Comparison of ENCODE assay signal across 8 cellular contexts in the genomic region with DNA sequence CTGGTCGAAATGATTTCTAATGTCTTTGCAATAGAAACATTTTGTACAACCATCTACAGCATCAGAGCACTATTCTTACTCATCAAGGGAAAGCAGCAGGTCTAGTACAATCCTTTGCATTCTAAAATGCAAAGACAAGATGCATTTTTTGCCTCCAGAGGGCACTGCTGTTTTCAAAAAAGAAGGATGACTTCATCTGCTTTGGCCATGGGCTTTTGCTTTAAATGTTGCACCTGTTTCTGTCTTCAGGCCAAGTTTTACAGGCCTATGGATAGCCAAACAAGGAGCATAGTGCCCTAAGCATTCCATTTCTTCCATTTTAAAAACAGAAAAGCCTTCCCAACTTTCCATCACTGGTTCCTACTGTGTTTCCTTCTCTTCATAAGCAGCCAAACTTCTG. TPM values are rescaled to one million over a fixed set of nuclear protein-coding genes. Genes with fewer than 3 reads are reported as not detected.
DNase-seq lines count a peak whose midpoint lies in the region; ATAC-seq and TF ChIP-seq lines count a peak whose summit lies in the region.

No MANE protein-coding gene starts in this region.

- ATAC-seq in omental fat pad (ENCODE audit: low FRiP score) (peak; percentile 38), GM18511 (IDR thresholded peaks at IDR 0.05; ENCODE audit: unreplicated experiment) (no peak), HG02763 (IDR thresholded peaks at IDR 0.05; ENCODE audit: unreplicated experiment) (no peak)

- DNase-seq in DMS153 (lab: John Stamatoyannopoulos, UW) = peak; percentile 36
- DNase-seq in NCI-H226 = peak; percentile 37
- peak; percentile 54 to 62 for DNase-seq in activated CD4-positive, alpha-beta T cell treated with anti-CD3 and anti-CD28 coated beads, Interleukin-2, amount 50 U/mL, for 4 hours
- DNase-seq in epithelial cell of esophagus (ENCODE audit: low read depth) = peak; percentile 78
- no peak for DNase-seq in omental fat pad (ENCODE audit: low spot score)

- H3K27ac ChIP-seq in HEK293 (ENCODE audit: extremely low read depth, low read depth, low read length) = no peak overlapping the region

- H3K4me1 ChIP-seq in HEK293 (ENCODE audit: control insufficient read depth, insufficient read depth, low read length) = no peaks in the 10 kb centered on the region

- POLR2A ChIA-PET in HEK293 (lab: Yijun Ruan, JAX) = interaction anchor here (1.8 kb wide), 1 partner anchor 46 kb away, joined by 7 read pairs; the partner anchor contains the start of gene KPNA1

- H3K4me3 ChIP-seq in HEK293 (ENCODE audit: low read depth, low read length) = no peak overlapping the region
- no peak overlapping the region for H3K4me3 ChIP-seq in epithelial cell of esophagus (ENCODE audit: low read length)

- TF ChIP-seq CTCF in HEK293 (tag by site-specific recombination; IDR thresholded peaks at IDR 0.05) (no peak), epithelial cell of esophagus (IDR thresholded peaks at IDR 0.05; ENCODE audit: insufficient read depth, low read depth, low read length, missing control alignments) (peak; percentile 66), omental fat pad (IDR thresholded peaks at IDR 0.05) (no peak)

- peaks cover 0 to 4% of the 10 kb centered on the region in 2 experiments; a peak in 1 of 3 replicates for H3K36me3 ChIP-seq in HEK293 (ENCODE audit: control insufficient read depth in 2 of 2, insufficient read depth in 1 of 2, low read length in 2 of 2)

- no peaks in the 10 kb centered on the region for H3K9me3 ChIP-seq in HEK293 (ENCODE audit: control insufficient read depth, insufficient read depth, low read depth, low read length)

- CTCF ChIA-PET in HEK293 (lab: Yijun Ruan, JAX) = interaction anchor here (1.0 to 2.4 kb wide), 2 partner anchors 118 to 331 kb away, joined by 4 to 14 read pairs; no protein-coding TSS in a partner anchor

TF ChIP-seq in HEK293, 187 proteins besides CTCF, POLR2A, EP300 and RAD21 (continues in another document):
- TF ChIP-seq ZNF133 (tag by site-specific recombination; IDR thresholded peaks at IDR 0.05) = no peak
- TF ChIP-seq ZNF660 (tag by site-specific recombination; IDR thresholded peaks at IDR 0.05) = 0 out of 2 replicates have a peak, but pooled peaks have one; percentile 13
- TF ChIP-seq ZNF561 (tag by site-specific recombination; IDR thresholded peaks at IDR 0.05; ENCODE audit: borderline replicate concordance) = no peak
- TF ChIP-seq, protein P1, sequence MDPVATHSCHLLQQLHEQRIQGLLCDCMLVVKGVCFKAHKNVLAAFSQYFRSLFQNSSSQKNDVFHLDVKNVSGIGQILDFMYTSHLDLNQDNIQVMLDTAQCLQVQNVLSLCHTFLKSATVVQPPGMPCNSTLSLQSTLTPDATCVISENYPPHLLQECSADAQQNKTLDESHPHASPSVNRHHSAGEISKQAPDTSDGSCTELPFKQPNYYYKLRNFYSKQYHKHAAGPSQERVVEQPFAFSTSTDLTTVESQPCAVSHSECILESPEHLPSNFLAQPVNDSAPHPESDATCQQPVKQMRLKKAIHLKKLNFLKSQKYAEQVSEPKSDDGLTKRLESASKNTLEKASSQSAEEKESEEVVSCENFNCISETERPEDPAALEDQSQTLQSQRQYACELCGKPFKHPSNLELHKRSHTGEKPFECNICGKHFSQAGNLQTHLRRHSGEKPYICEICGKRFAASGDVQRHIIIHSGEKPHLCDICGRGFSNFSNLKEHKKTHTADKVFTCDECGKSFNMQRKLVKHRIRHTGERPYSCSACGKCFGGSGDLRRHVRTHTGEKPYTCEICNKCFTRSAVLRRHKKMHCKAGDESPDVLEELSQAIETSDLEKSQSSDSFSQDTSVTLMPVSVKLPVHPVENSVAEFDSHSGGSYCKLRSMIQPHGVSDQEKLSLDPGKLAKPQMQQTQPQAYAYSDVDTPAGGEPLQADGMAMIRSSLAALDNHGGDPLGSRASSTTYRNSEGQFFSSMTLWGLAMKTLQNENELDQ (tag by site-specific recombination; IDR thresholded peaks at IDR 0.05; ENCODE audit: low read depth) = no peak
- no peak for TF ChIP-seq ZSCAN30 (tag by site-specific recombination; IDR thresholded peaks at IDR 0.05)
- TF ChIP-seq MEIS1 (CRISPR knock-in tag; IDR thresholded peaks at IDR 0.05; ENCODE audit: borderline replicate concordance) = no peak
- TF ChIP-seq ZNF777 (tag by site-specific recombination; IDR thresholded peaks at IDR 0.05; ENCODE audit: borderline replicate concordance) = no peak
- no peak for TF ChIP-seq ZNF580 (tag by site-specific recombination; IDR thresholded peaks at IDR 0.05)
- TF ChIP-seq PRDM1 (tag by site-specific recombination; IDR thresholded peaks at IDR 0.05) = 0 out of 2 replicates have a peak, but pooled peaks have one; percentile 13
- TF ChIP-seq ZNF311 (tag by site-specific recombination; IDR thresholded peaks at IDR 0.05; ENCODE audit: borderline replicate concordance) = no peak
- no peak for TF ChIP-seq ZNF747 (tag by site-specific recombination; IDR thresholded peaks at IDR 0.05)
- TF ChIP-seq ELK4 (IDR thresholded peaks at IDR 0.05; ENCODE audit: borderline replicate concordance, low read depth, low read length) = no peak
- no peak for TF ChIP-seq ZNF600 (tag by site-specific recombination; IDR thresholded peaks at IDR 0.05)
- TF ChIP-seq SALL2 (tag by site-specific recombination; IDR thresholded peaks at IDR 0.05; ENCODE audit: borderline replicate concordance) = no peak
- TF ChIP-seq ZXDB (tag by site-specific recombination; IDR thresholded peaks at IDR 0.05) = no peak
- no peak for TF ChIP-seq ZNF19 (tag by site-specific recombination; IDR thresholded peaks at IDR 0.05; ENCODE audit: low read depth)
- TF ChIP-seq ZNF776 (tag by site-specific recombination; IDR thresholded peaks at IDR 0.05; ENCODE audit: borderline replicate concordance) = no peak
- no peak for TF ChIP-seq ZNF335 (tag by site-specific recombination; conservative IDR thresholded peaks at IDR 0.05)
- no peak for TF ChIP-seq INSM2 (tag by site-specific recombination; IDR thresholded peaks at IDR 0.05)
- no peak for TF ChIP-seq SP7 (tag by site-specific recombination; IDR thresholded peaks at IDR 0.05)
- TF ChIP-seq ZBTB17 (tag by site-specific recombination; IDR thresholded peaks at IDR 0.05) = no peak
- peak; percentile 49 for TF ChIP-seq ZNF654 (tag by site-specific recombination; IDR thresholded peaks at IDR 0.05; ENCODE audit: low read depth)
- no peak for TF ChIP-seq HOXA7 (CRISPR knock-in tag; IDR thresholded peaks at IDR 0.05; ENCODE audit: borderline replicate concordance)
- TF ChIP-seq ATF2 (tag by site-specific recombination; IDR thresholded peaks at IDR 0.05; ENCODE audit: low read depth) = peak; percentile 43; the same call in 1 of the 2 replicates
- TF ChIP-seq MYNN (tag by site-specific recombination; IDR thresholded peaks at IDR 0.05; ENCODE audit: borderline replicate concordance) = no peak

RNA-seq across cellular contexts. Expression of gene PARP9, which starts 3.4 kb away (rescaled TPM):
- total RNA-seq in omental fat pad = 10 to 100 TPM; 19.0 to 84.0 (median 26.1) TPM

RNA-seq across cellular contexts. Expression of gene DTX3L, which starts 3.5 kb away (rescaled TPM):
- 10 to 100 TPM; 24.0 to 60.2 (median 38.0) TPM for total RNA-seq in omental fat pad

RNA-seq across cellular contexts. Expression of gene PARP15, which starts 16.8 kb away (rescaled TPM):
- 1 to 10 TPM; 3.3 to 6.8 (median 4.2) TPM for total RNA-seq in omental fat pad

RNA-seq across cellular contexts. Expression of gene KPNA1, which starts 45.9 kb away (rescaled TPM):
- 10 to 100 TPM; 31.1 to 60.8 (median 46.7) TPM for total RNA-seq in omental fat pad
